13 cellular contexts compared by ENCODE assay signal in the genomic region with DNA sequence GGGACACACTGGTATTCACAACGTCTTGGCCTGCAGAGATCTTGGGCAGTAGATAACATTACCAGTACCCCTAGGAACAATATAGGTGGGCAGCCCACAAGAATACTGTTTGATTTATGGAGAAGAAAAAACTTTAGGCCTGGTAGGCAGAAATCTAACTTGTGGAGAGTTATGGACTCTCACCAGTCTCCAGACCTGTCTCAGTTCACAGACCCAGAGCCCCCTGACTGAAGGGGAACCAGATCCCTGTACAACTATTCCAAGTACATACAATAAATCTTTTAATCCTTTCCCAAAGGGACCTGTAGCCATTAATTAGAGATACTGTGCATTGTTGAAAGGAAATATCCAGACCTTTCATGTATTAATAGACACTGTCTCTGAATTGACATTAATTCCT.
DNase-seq lines count a peak whose midpoint lies in the region; ATAC-seq and TF ChIP-seq lines count a peak whose summit lies in the region.
"Had no signal": no experiment of that assay in that cellular context is flagged by ENCODE, and none has a peak within 500 bp of the region (broad histone marks: within the 10 kb centered on the region; RNA-seq: fewer than 3 reads in every experiment).

No MANE protein-coding gene starts in this region.

- H3K27me3 ChIP-seq in WERI-Rb-1 (ENCODE audit: insufficient read depth, low read depth, severe bottlenecking) (no peaks in the 10 kb centered on the region), tibial nerve (no peaks in the 10 kb centered on the region)
- H3K27me3 ChIP-seq: BE2C had no signal

- H3K4me3 ChIP-seq in WERI-Rb-1 (ENCODE audit: low read depth, low read length) = no peak overlapping the region
- H3K4me3 ChIP-seq in tibial nerve = no peak overlapping the region

- no peaks in the 10 kb centered on the region for H3K27me3 Mint-ChIP-seq in central memory CD8-positive, alpha-beta T cell
- no peaks in the 10 kb centered on the region for H3K27me3 Mint-ChIP-seq in mesothelial cell of epicardium (ENCODE audit: low read depth)
- H3K27me3 Mint-ChIP-seq: CD4-positive, CD25-positive, alpha-beta regulatory T cell; CD8-positive, alpha-beta memory T cell had no signal

- no peak overlapping the region for H3K4me3 Mint-ChIP-seq in central memory CD8-positive, alpha-beta T cell
- H3K4me3 Mint-ChIP-seq in mesothelial cell of epicardium = no peak overlapping the region
- H3K4me3 Mint-ChIP-seq: CD4-positive, CD25-positive, alpha-beta regulatory T cell; CD8-positive, alpha-beta memory T cell; H9 had no signal

- peak overlapping the region; percentile 36 for H3K27ac Mint-ChIP-seq in central memory CD8-positive, alpha-beta T cell (ENCODE audit: low read depth)
- peak overlapping the region; percentile 37 for H3K27ac Mint-ChIP-seq in mesothelial cell of epicardium
- H3K27ac Mint-ChIP-seq: H9 had no signal

- TF ChIP-seq EP300 in tibial nerve (IDR thresholded peaks at IDR 0.05) = no peak

- no peaks in the 10 kb centered on the region for H3K4me1 ChIP-seq in tibial nerve
- H3K4me1 ChIP-seq: BE2C had no signal

- TF ChIP-seq POLR2A in tibial nerve (IDR thresholded peaks at IDR 0.05) = no peak

- no peak for ATAC-seq in central memory CD8-positive, alpha-beta T cell (replicated peaks; ENCODE audit: extremely low read depth, poor library complexity, severe bottlenecking)

- DNase-seq in NCI-H82 treated with DMSO at 0.1 percent for 48 hours (lab: John Stamatoyannopoulos, UW; ENCODE audit: unreplicated experiment) (peak; percentile 16), mesothelial cell of epicardium (ENCODE audit: low spot score in 2 of 2, unreplicated experiment in 2 of 2) (no peak), NCI-H510A (lab: John Stamatoyannopoulos, UW) (no peak), WERI-Rb-1 (no peak), tibial nerve (ENCODE audit: low spot score in 2 of 2) (no peak)
- DNase-seq in central memory CD8-positive, alpha-beta T cell (ENCODE audit: low spot score in 2 of 2) = no peak
- DNase-seq: ACHN; BE2C; C1 segment of cervical spinal cord; CD4-positive, CD25-positive, alpha-beta regulatory T cell; CD8-positive, alpha-beta memory T cell; COR-L47; H9 had no signal

- no peaks in the 10 kb centered on the region for H3K9me3 Mint-ChIP-seq in central memory CD8-positive, alpha-beta T cell
- peaks cover 3% of the 10 kb centered on the region for H3K9me3 Mint-ChIP-seq in mesothelial cell of epicardium
- H3K9me3 Mint-ChIP-seq: H9 had no signal

- WGBS in tibial nerve, 2 donors = 83 to 92% methylated on average over 1 of the region's 1 CpG

- TF ChIP-seq CTCF in mesothelial cell of epicardium (IDR thresholded peaks at IDR 0.05; ENCODE audit: unreplicated experiment) (no peak), WERI-Rb-1 (IDR thresholded peaks at IDR 0.05; ENCODE audit: low read depth, low read length) (no peak), tibial nerve (IDR thresholded peaks at IDR 0.05) (no peak)

- H3K36me3 Mint-ChIP-seq in central memory CD8-positive, alpha-beta T cell (ENCODE audit: insufficient read depth) = peaks cover 5% of the 10 kb centered on the region
- H3K36me3 Mint-ChIP-seq in mesothelial cell of epicardium = peaks cover 13% of the 10 kb centered on the region

- peaks cover 5% of the 10 kb centered on the region for H3K4me1 Mint-ChIP-seq in central memory CD8-positive, alpha-beta T cell
- peaks cover 13% of the 10 kb centered on the region for H3K4me1 Mint-ChIP-seq in mesothelial cell of epicardium

- no peak overlapping the region for H3K27ac ChIP-seq in WERI-Rb-1
- H3K27ac ChIP-seq in tibial nerve = no peak overlapping the region

- H3K36me3 ChIP-seq in WERI-Rb-1 (no peaks in the 10 kb centered on the region), tibial nerve (peaks cover 0 to 24% (median 0%) of the 10 kb centered on the region in 3 donors)
- H3K36me3 ChIP-seq: BE2C had no signal

- no peaks in the 10 kb centered on the region for H3K9me3 ChIP-seq in WERI-Rb-1 (ENCODE audit: severe bottlenecking)
- H3K9me3 ChIP-seq in tibial nerve = peaks cover 0 to 10% (median 0%) of the 10 kb centered on the region in 4 donors
- H3K9me3 ChIP-seq: BE2C had no signal
